Comparison of ENCODE assay signal across 19 cellular contexts in the genomic region with DNA sequence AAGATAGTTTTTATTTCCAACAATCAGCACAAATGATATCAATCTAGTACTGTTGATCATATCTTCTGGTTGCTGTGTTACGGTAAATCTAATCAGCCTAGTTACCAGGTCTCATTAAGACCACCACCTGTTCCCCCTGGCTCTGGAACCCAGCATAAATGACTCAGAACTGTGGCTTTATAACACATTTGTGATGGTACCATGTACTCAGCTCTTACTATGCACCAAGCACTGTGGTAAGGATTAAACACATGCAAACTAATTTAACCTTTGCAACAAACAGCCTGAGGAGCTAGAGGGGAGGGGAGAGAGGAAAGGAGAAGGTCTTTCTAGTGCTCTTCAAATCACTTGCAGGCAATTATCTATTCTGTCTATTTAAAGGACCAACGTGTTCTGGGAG.
"Had no signal": no experiment of that assay in that cellular context is flagged by ENCODE, and none has a peak within 500 bp of the region (broad histone marks: within the 10 kb centered on the region; RNA-seq: fewer than 3 reads in every experiment).

No MANE protein-coding gene starts in this region.

- ATAC-seq: right cardiac atrium had no signal

- DNase-seq: activated B cell treated with CpG ODN at 0.5 μM for 24 hours; activated CD4-positive, alpha-beta memory T cell treated with anti-CD3 and anti-CD28 coated beads for 36 hours; activated CD4-positive, alpha-beta T cell treated with anti-CD3 and anti-CD28 coated beads for 4 hours; activated T-cell treated with anti-CD3 and anti-CD28 coated beads for 4 hours; anterior cingulate cortex; central memory CD4-positive, alpha-beta T cell; dorsolateral prefrontal cortex; foreskin fibroblast; naive B cell; right cardiac atrium; transverse colon; uterus had no signal

- H3K4me1 ChIP-seq: prostate gland, suprapubic skin, transverse colon, uterus had no signal

- H3K27ac ChIP-seq: dorsolateral prefrontal cortex, epithelial cell of prostate, prostate gland, skin epidermis, suprapubic skin, transverse colon, uterus had no signal

- H3K27me3 Mint-ChIP-seq: activated B cell treated with CpG ODN at 0.5 μM for 24 hours; activated CD4-positive, alpha-beta memory T cell treated with anti-CD3 and anti-CD28 coated beads for 36 hours; stimulated activated naive CD8-positive, alpha-beta T cell treated with anti-CD3 and anti-CD28 coated beads, Interleukin-15, Interleukin-2, amounts not matched to agents 100 ng/mL and 50 ng/mL, for 24 hours had no signal

- H3K27ac Mint-ChIP-seq: activated B cell treated with CpG ODN at 0.5 μM for 24 hours; activated CD4-positive, alpha-beta memory T cell treated with anti-CD3 and anti-CD28 coated beads for 36 hours; brain; memory B cell; naive B cell; stimulated activated naive CD8-positive, alpha-beta T cell treated with anti-CD3 and anti-CD28 coated beads, Interleukin-15, Interleukin-2, amounts not matched to agents 100 ng/mL and 50 ng/mL, for 24 hours had no signal

- H3K4me3 Mint-ChIP-seq: activated B cell treated with CpG ODN at 0.5 μM for 24 hours; activated CD4-positive, alpha-beta memory T cell treated with anti-CD3 and anti-CD28 coated beads for 36 hours; brain; memory B cell; naive B cell; stimulated activated naive CD8-positive, alpha-beta T cell treated with anti-CD3 and anti-CD28 coated beads, Interleukin-15, Interleukin-2, amounts not matched to agents 100 ng/mL and 50 ng/mL, for 24 hours had no signal

- H3K27me3 ChIP-seq: dorsolateral prefrontal cortex, suprapubic skin, transverse colon, uterus had no signal

- H3K9me3 Mint-ChIP-seq: activated B cell treated with CpG ODN at 0.5 μM for 24 hours; activated CD4-positive, alpha-beta memory T cell treated with anti-CD3 and anti-CD28 coated beads for 36 hours; memory B cell; stimulated activated naive CD8-positive, alpha-beta T cell treated with anti-CD3 and anti-CD28 coated beads, Interleukin-15, Interleukin-2, amounts not matched to agents 100 ng/mL and 50 ng/mL, for 24 hours had no signal

- H3K36me3 ChIP-seq: prostate gland, suprapubic skin, transverse colon, uterus had no signal

- H3K36me3 Mint-ChIP-seq: activated CD4-positive, alpha-beta memory T cell treated with anti-CD3 and anti-CD28 coated beads for 36 hours; brain; memory B cell; naive B cell had no signal

- H3K4me3 ChIP-seq: dorsolateral prefrontal cortex, prostate gland, skin epidermis, suprapubic skin, transverse colon, uterus had no signal

- H3K9me3 ChIP-seq: prostate gland, suprapubic skin, transverse colon, uterus had no signal
